In genomic region chr16:56708821-56709685, GRCh38 we compare ENCODE assay signal across 18 cellular contexts. TPM values are rescaled to one million over a fixed set of nuclear protein-coding genes. Genes with fewer than 3 reads are reported as not detected.
DNase-seq lines count a peak whose midpoint lies in the region; ATAC-seq and TF ChIP-seq lines count a peak whose summit lies in the region.
"Had no signal": no experiment of that assay in that cellular context is flagged by ENCODE, and none has a peak within 500 bp of the region (broad histone marks: within the 10 kb centered on the region; RNA-seq: fewer than 3 reads in every experiment).

No MANE protein-coding gene starts in this region.

- peak overlapping the region in 3 of 4 donors; percentile 14 to 29 (median 26) for H3K4me3 ChIP-seq in Peyer's patch
- H3K4me3 ChIP-seq: esophagus muscularis mucosa, suprapubic skin had no signal

- H3K4me1 ChIP-seq in Peyer's patch = no peaks in the 10 kb centered on the region
- H3K4me1 ChIP-seq: esophagus muscularis mucosa had no signal

- TF ChIP-seq CTCF in Peyer's patch (IDR thresholded peaks at IDR 0.05) (no peak), GM10266 (IDR thresholded peaks at IDR 0.05; ENCODE audit: control insufficient read depth, insufficient read depth, low read depth, missing control alignments) (no peak)

- DNase-seq in activated gamma-delta T cell treated with Interleukin-2 at 50 U/mL for 16 hours (peak; percentile 34), activated gamma-delta T cell (lab: John Stamatoyannopoulos, UW) (no peak), Peyer's patch (peak in 1 of 3 donors; percentile 18), GM10266 (ENCODE audit: extremely low spot score) (no peak), DMS79 (lab: John Stamatoyannopoulos, UW) (no peak), GM19240 (ENCODE audit: insufficient read length, low spot score) (no peak)
- peak; percentile 19 for DNase-seq in activated naive CD8-positive, alpha-beta T cell treated with anti-CD3 and anti-CD28 coated beads, Interleukin-2, amount 50 U/mL, for 24 hours
- DNase-seq in stimulated activated effector memory CD8-positive, alpha-beta T cell treated with anti-CD3 and anti-CD28 coated beads, Interleukin-12 subunit alpha, Interleukin-12 subunit beta, amount 100 ng/mL, for 72 hours (ENCODE audit: low spot score in 2 of 2) = peak in 1 of 2 donors; percentile 60
- DNase-seq: anterior cingulate cortex, H9, KBM-7, NCI-H1417 treated with DMSO at 0.1 percent for 48 hours, NCI-H510A treated with DMSO at 0.1 percent for 48 hours, Right ventricle myocardium superior, T1000 had no signal

- H3K36me3 ChIP-seq in Peyer's patch = no peaks in the 10 kb centered on the region
- H3K36me3 ChIP-seq: esophagus muscularis mucosa, suprapubic skin had no signal

- peak overlapping the region in 2 of 4 donors; percentile 40 to 73 for H3K27ac ChIP-seq in Peyer's patch
- H3K27ac ChIP-seq: esophagus muscularis mucosa, suprapubic skin had no signal

- no peaks in the 10 kb centered on the region for H3K9me3 Mint-ChIP-seq in activated naive CD8-positive, alpha-beta T cell treated with anti-CD3 and anti-CD28 coated beads, Interleukin-2, amount 50 U/mL, for 24 hours
- no peaks in the 10 kb centered on the region for H3K9me3 Mint-ChIP-seq in stimulated activated effector memory CD8-positive, alpha-beta T cell treated with anti-CD3 and anti-CD28 coated beads, Interleukin-12 subunit alpha, Interleukin-12 subunit beta, amount 100 ng/mL, for 72 hours

- peaks cover 30% of the 10 kb centered on the region for H3K4me1 Mint-ChIP-seq in activated naive CD8-positive, alpha-beta T cell treated with anti-CD3 and anti-CD28 coated beads, Interleukin-2, amount 50 U/mL, for 24 hours
- H3K4me1 Mint-ChIP-seq in stimulated activated effector memory CD8-positive, alpha-beta T cell treated with anti-CD3 and anti-CD28 coated beads, Interleukin-12 subunit alpha, Interleukin-12 subunit beta, amount 100 ng/mL, for 72 hours = peaks cover 36% of the 10 kb centered on the region

- H3K27me3 Mint-ChIP-seq in activated naive CD8-positive, alpha-beta T cell treated with anti-CD3 and anti-CD28 coated beads, Interleukin-2, amount 50 U/mL, for 24 hours = no peaks in the 10 kb centered on the region

- H3K4me3 Mint-ChIP-seq in activated naive CD8-positive, alpha-beta T cell treated with anti-CD3 and anti-CD28 coated beads, Interleukin-2, amount 50 U/mL, for 24 hours = peak overlapping the region; percentile 49
- H3K4me3 Mint-ChIP-seq in stimulated activated effector memory CD8-positive, alpha-beta T cell treated with anti-CD3 and anti-CD28 coated beads, Interleukin-12 subunit alpha, Interleukin-12 subunit beta, amount 100 ng/mL, for 72 hours = peak overlapping the region; percentile 70

- H3K27ac Mint-ChIP-seq in activated naive CD8-positive, alpha-beta T cell treated with anti-CD3 and anti-CD28 coated beads, Interleukin-2, amount 50 U/mL, for 24 hours = peak overlapping the region; percentile 65
- peak overlapping the region; percentile 88 for H3K27ac Mint-ChIP-seq in stimulated activated effector memory CD8-positive, alpha-beta T cell treated with anti-CD3 and anti-CD28 coated beads, Interleukin-12 subunit alpha, Interleukin-12 subunit beta, amount 100 ng/mL, for 72 hours
- H3K27ac Mint-ChIP-seq: progenitor cell of endocrine pancreas had no signal

- TF ChIP-seq POLR2A in Peyer's patch (IDR thresholded peaks at IDR 0.05) = no peak

- peak; percentile 38 for ATAC-seq in activated naive CD8-positive, alpha-beta T cell treated with anti-CD3 and anti-CD28 coated beads, Interleukin-2, amount 50 U/mL, for 24 hours
- peak; percentile 52 for ATAC-seq in stimulated activated effector memory CD8-positive, alpha-beta T cell treated with anti-CD3 and anti-CD28 coated beads, Interleukin-12 subunit alpha, Interleukin-12 subunit beta, amount 100 ng/mL, for 72 hours

- H3K27me3 ChIP-seq in Peyer's patch = no peaks in the 10 kb centered on the region
- H3K27me3 ChIP-seq: esophagus muscularis mucosa, suprapubic skin had no signal

- H3K36me3 Mint-ChIP-seq in activated naive CD8-positive, alpha-beta T cell treated with anti-CD3 and anti-CD28 coated beads, Interleukin-2, amount 50 U/mL, for 24 hours (ENCODE audit: low read depth) = no peaks in the 10 kb centered on the region
- no peaks in the 10 kb centered on the region for H3K36me3 Mint-ChIP-seq in stimulated activated effector memory CD8-positive, alpha-beta T cell treated with anti-CD3 and anti-CD28 coated beads, Interleukin-12 subunit alpha, Interleukin-12 subunit beta, amount 100 ng/mL, for 72 hours

- no peaks in the 10 kb centered on the region for H3K9me3 ChIP-seq in Peyer's patch
- H3K9me3 ChIP-seq: esophagus muscularis mucosa, suprapubic skin had no signal

RNA-seq across cellular contexts. Expression of gene NUP93, which starts 20.9 kb away (rescaled TPM):
- 100 to 1,000 TPM in 1 of 4 donors, 10 to 100 TPM in 3; 27.3 to 195 (median 31.4) TPM for total RNA-seq in Peyer's patch

RNA-seq across cellular contexts. Expression of gene MT1X, which starts 26.8 kb away (rescaled TPM):
- 1,000 to 10,000 TPM in 1 of 4 donors, 100 to 1,000 TPM in 3; 121 to 1,155 (median 305) TPM for total RNA-seq in Peyer's patch

RNA-seq across cellular contexts. Expression of gene MT1H, which starts 39.4 kb away (rescaled TPM):
- 1,000 to 10,000 TPM in 1 of 4 donors, 10 to 100 TPM in 1, 1 to 10 TPM in 1, not detected in 1; 5.8 to 2,098 (median 30.1) TPM for total RNA-seq in Peyer's patch
- total RNA-seq: esophagus muscularis mucosa, progenitor cell of endocrine pancreas, Right ventricle myocardium superior had no signal

RNA-seq across cellular contexts. Expression of gene MT1G, which starts 41.2 kb away (rescaled TPM):
- total RNA-seq in Peyer's patch = 1,000 to 10,000 TPM in 1 of 4 donors, 100 to 1,000 TPM in 2, 10 to 100 TPM in 1; 17.8 to 5,605 (median 130) TPM

RNA-seq across cellular contexts. Expression of gene MT1F, which starts 51.3 kb away (rescaled TPM):
- 100 to 1,000 TPM in 1 of 4 donors, 10 to 100 TPM in 2, 1 to 10 TPM in 1; 8.0 to 310 (median 44.1) TPM for total RNA-seq in Peyer's patch

Comparison
In these comparisons a context has a peak if more than half of its experiments do, and no peak if none do; other contexts are left out.
1. DNase-seq: peak in activated gamma-delta T cell treated with Interleukin-2 at 50 U/mL for 16 hours (single experiment) and activated naive CD8-positive, alpha-beta T cell treated with anti-CD3 and anti-CD28 coated beads, Interleukin-2, amount 50 U/mL, for 24 hours (single experiment); none in activated gamma-delta T cell (single experiment), GM10266 (single experiment), DMS79 (single experiment) and GM19240 (single experiment).